ENCODE assay signal across 9 cellular contexts in the genomic region with DNA sequence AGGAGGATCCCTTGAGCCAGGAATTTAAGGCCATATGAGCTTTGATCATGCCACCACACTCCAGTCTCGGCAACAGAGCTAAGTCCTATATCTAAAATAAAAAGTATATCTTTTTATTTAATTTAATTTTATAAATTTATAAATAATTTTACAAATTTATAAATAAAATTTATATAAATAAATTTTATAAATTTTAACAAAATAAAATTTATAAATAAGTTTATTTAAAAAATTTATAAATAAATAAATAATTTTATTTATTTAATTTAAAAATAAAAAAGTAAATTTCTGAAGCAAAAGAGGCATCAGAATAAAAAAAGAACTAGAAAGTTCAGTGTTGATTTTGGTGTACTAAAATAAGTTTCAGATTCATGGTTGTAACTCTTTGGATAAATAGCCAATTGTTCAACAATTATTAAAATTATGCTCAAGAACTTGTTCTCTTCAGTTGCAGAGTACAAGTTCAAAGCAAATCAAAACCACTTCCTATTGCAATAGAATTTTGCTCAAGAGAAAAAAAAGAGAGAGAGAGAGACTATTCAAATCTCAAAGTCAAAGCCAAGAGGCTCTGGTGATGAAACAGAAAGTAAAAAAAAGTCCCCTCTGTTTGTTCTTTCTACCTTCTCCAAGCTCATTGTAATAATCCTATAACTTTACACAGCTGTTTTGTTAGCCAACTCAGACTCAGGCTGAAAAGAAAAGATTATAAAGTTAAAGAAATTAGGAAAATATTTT.
DNase-seq lines count a peak whose midpoint lies in the region; ATAC-seq, FAIRE-seq and TF ChIP-seq lines count a peak whose summit lies in the region.
"Had no signal": no experiment of that assay in that cellular context is flagged by ENCODE, and none has a peak within 500 bp of the region (broad histone marks: within the 10 kb centered on the region; RNA-seq: fewer than 3 reads in every experiment).

No MANE protein-coding gene starts in this region.

- H3K36me3 ChIP-seq in Loucy (ENCODE audit: insufficient read depth, low read length) (no peaks in the 10 kb centered on the region), kidney (ENCODE audit: control insufficient read depth in 1 of 2, insufficient read depth in 2 of 2, low read length in 2 of 2) (no peaks in the 10 kb centered on the region)
- H3K36me3 ChIP-seq: SJSA1 had no signal

- H3K4me1 ChIP-seq in Loucy (ENCODE audit: insufficient read depth, low read length, poor library complexity, severe bottlenecking), result no peaks in the 10 kb centered on the region
- no peaks in the 10 kb centered on the region for H3K4me1 ChIP-seq in kidney (ENCODE audit: control insufficient read depth in 1 of 2, insufficient read depth in 1 of 2, low read depth in 1 of 2, low read length in 2 of 2)
- no peaks in the 10 kb centered on the region for H3K4me1 ChIP-seq in right cardiac atrium (ENCODE audit: control insufficient read depth, insufficient read depth, low read length)
- H3K4me1 ChIP-seq: SJSA1 had no signal

- DNase-seq in kidney, result no peak
- DNase-seq in dedifferentiated amniotic fluid mesenchymal stem cell (ENCODE audit: extremely low spot score), result no peak
- DNase-seq in activated CD4-positive, alpha-beta T cell treated with anti-CD3 and anti-CD28 coated beads, Interleukin-2, amount 50 U/mL, for 48 hours, result no peak
- DNase-seq in amniotic stem cell (lab: John Stamatoyannopoulos, UW), result no peak
- DNase-seq in right cardiac atrium, result no peak

- H3K9me3 ChIP-seq in Loucy (ENCODE audit: insufficient read depth, low read depth, low read length) (no peaks in the 10 kb centered on the region), kidney (ENCODE audit: control insufficient read depth in 1 of 2, low read length in 2 of 2) (no peaks in the 10 kb centered on the region), right cardiac atrium (ENCODE audit: control insufficient read depth, low read length) (no peaks in the 10 kb centered on the region)
- H3K9me3 ChIP-seq: SJSA1 had no signal

- H3K9ac ChIP-seq in Loucy (ENCODE audit: low read depth, low read length, poor library complexity, severe bottlenecking) (no peak overlapping the region), kidney (ENCODE audit: low read length in 2 of 2) (no peak overlapping the region)

- H2AFZ ChIP-seq in Loucy (ENCODE audit: low read length), result 0 out of 2 replicates have a peak overlapping the region, but pooled peaks have one; percentile 42

- peak overlapping the region; percentile 37 for H3K4me3 ChIP-seq in Loucy (ENCODE audit: low read length, poor library complexity, severe bottlenecking)
- no peak overlapping the region for H3K4me3 ChIP-seq in kidney (ENCODE audit: low read length in 2 of 2)
- H3K4me3 ChIP-seq in right cardiac atrium (ENCODE audit: low read length), result no peak overlapping the region
- H3K4me3 ChIP-seq: SJSA1 had no signal

- H3K27me3 ChIP-seq in Loucy (ENCODE audit: insufficient read depth, low read length, poor library complexity, severe bottlenecking) (no peaks in the 10 kb centered on the region), right cardiac atrium (ENCODE audit: control insufficient read depth, insufficient read depth) (no peaks in the 10 kb centered on the region)
- H3K27me3 ChIP-seq: SJSA1 had no signal

- H3K27ac ChIP-seq in kidney (ENCODE audit: low read depth in 2 of 2, low read length in 2 of 2), result no peak overlapping the region
- H3K27ac ChIP-seq in right cardiac atrium (ENCODE audit: low read length), result no peak overlapping the region
- H3K27ac ChIP-seq: SJSA1 had no signal

- H3K9me2 ChIP-seq in Loucy (replicated peaks; ENCODE audit: low read depth, low read length), result no peaks in the 10 kb centered on the region

- H3K79me2 ChIP-seq in Loucy (ENCODE audit: insufficient read depth, low read length), result no peaks in the 10 kb centered on the region

- intact Hi-C loops in kidney (cut with DNase I), result no loop called here
- intact Hi-C loops in right cardiac atrium (cut with DNase I), result no loop called here

- ATAC-seq in GM18867 (IDR thresholded peaks at IDR 0.05; ENCODE audit: unreplicated experiment) (peak; percentile 93), HG02623 (IDR thresholded peaks at IDR 0.05; ENCODE audit: unreplicated experiment) (peak; percentile 92), right cardiac atrium (no peak)

- H3F3A ChIP-seq in Loucy (ENCODE audit: low read depth), result no peaks in the 10 kb centered on the region

- no peak for TF ChIP-seq CTCF in Loucy (conservative IDR thresholded peaks at IDR 0.05; ENCODE audit: low read length)
- TF ChIP-seq CTCF in kidney (IDR thresholded peaks at IDR 0.05; ENCODE audit: borderline replicate concordance, extremely low read depth, insufficient read depth), result no peak

- no peaks in the 10 kb centered on the region for H4K20me1 ChIP-seq in Loucy (ENCODE audit: insufficient read depth, low read length, poor library complexity, severe bottlenecking)

- FAIRE-seq in kidney (lab: Jason Lieb, UNC), result peak; percentile 96

- 86% methylated on average over 1 of the region's 1 CpG for WGBS in right cardiac atrium

- H3K4me2 ChIP-seq in Loucy (ENCODE audit: low read depth, low read length, poor library complexity, severe bottlenecking), result peak overlapping the region; percentile 48

Comparison
In these comparisons a context has a peak if more than half of its experiments do, and no peak if none do; other contexts are left out.
1. ATAC-seq: peak in GM18867 (single experiment) and HG02623 (single experiment); none in right cardiac atrium (0 of 2).